15 cellular contexts compared by ENCODE assay signal in genomic region chr3:186915808-186916796, GRCh38. TPM values are rescaled to one million over a fixed set of nuclear protein-coding genes. Genes with fewer than 3 reads are reported as not detected.
DNase-seq lines count a peak whose midpoint lies in the region; ATAC-seq and TF ChIP-seq lines count a peak whose summit lies in the region.
"Had no signal": no experiment of that assay in that cellular context is flagged by ENCODE, and none has a peak within 500 bp of the region (broad histone marks: within the 10 kb centered on the region; RNA-seq: fewer than 3 reads in every experiment).

No MANE protein-coding gene starts in this region.

- H3K4me3 ChIP-seq in GM23338 (no peak overlapping the region), neutrophil (ENCODE audit: low read depth in 1 of 2, low read length in 1 of 2) (peak overlapping the region in 1 of 2 experiments; percentile 25), brain microvascular endothelial cell (ENCODE audit: low read depth, low read length) (no peak overlapping the region)
- H3K4me3 ChIP-seq: Peyer's patch had no signal

- no peaks in the 10 kb centered on the region for H3K36me3 Mint-ChIP-seq in GM23338 (ENCODE audit: low read depth)
- H3K36me3 Mint-ChIP-seq in activated naive CD8-positive, alpha-beta T cell treated with anti-CD3 and anti-CD28 coated beads, Interleukin-2, amount 10 ng/mL, durations not matched to agents 7 days and 5 days, result no peaks in the 10 kb centered on the region

- H3K4me2 ChIP-seq in GM23338, result no peak overlapping the region

- H3K9me3 Mint-ChIP-seq in GM23338, result no peaks in the 10 kb centered on the region
- H3K9me3 Mint-ChIP-seq in activated naive CD8-positive, alpha-beta T cell treated with anti-CD3 and anti-CD28 coated beads, Interleukin-2, amount 10 ng/mL, durations not matched to agents 7 days and 5 days, result peaks cover 7% of the 10 kb centered on the region

- H3K27me3 ChIP-seq in GM23338 (ENCODE audit: insufficient read depth) (no peaks in the 10 kb centered on the region), neutrophil (no peaks in the 10 kb centered on the region), brain microvascular endothelial cell (replicated peaks) (no peaks in the 10 kb centered on the region)
- H3K27me3 ChIP-seq: Peyer's patch had no signal

- H3F3A ChIP-seq in GM23338 (replicated peaks; ENCODE audit: low read depth), result no peaks in the 10 kb centered on the region

- H3K36me3 ChIP-seq in GM23338 (ENCODE audit: insufficient read depth), result no peaks in the 10 kb centered on the region
- H3K36me3 ChIP-seq in neutrophil, result no peaks in the 10 kb centered on the region
- no peaks in the 10 kb centered on the region for H3K36me3 ChIP-seq in brain microvascular endothelial cell (replicated peaks)
- H3K36me3 ChIP-seq: Peyer's patch had no signal

- no peak overlapping the region for H3K27ac Mint-ChIP-seq in GM23338
- H3K27ac Mint-ChIP-seq in activated naive CD8-positive, alpha-beta T cell treated with anti-CD3 and anti-CD28 coated beads, Interleukin-2, amount 10 ng/mL, durations not matched to agents 7 days and 5 days, result peak overlapping the region; percentile 77

- intact Hi-C loops in Right ventricle myocardium superior (cut with DNase I), result no loop called here

- no peaks in the 10 kb centered on the region for H3K9me3 ChIP-seq in neutrophil
- H3K9me3 ChIP-seq: Peyer's patch had no signal

- no peak for DNase-seq in GM23338 (ENCODE audit: low spot score)
- peak; percentile 35 for DNase-seq in NCI-H2107 (lab: John Stamatoyannopoulos, UW)
- no peak for DNase-seq in activated naive CD8-positive, alpha-beta T cell treated with anti-CD3 and anti-CD28 coated beads, Interleukin-2, amount 10 ng/mL, durations not matched to agents 7 days and 5 days
- no peak for DNase-seq in stimulated activated CD4-positive, alpha-beta T cell treated with anti-CD3 and anti-CD28 coated beads, Interleukin-15, amount 100 ng/mL, for 24 hours
- no peak for DNase-seq in brain microvascular endothelial cell
- DNase-seq in Right ventricle myocardium superior, result no peak
- DNase-seq: activated CD4-positive, CD25-positive, alpha-beta regulatory T cell; amniotic stem cell; DMS153; NCI-H1694; Peyer's patch; small intestine; stimulated activated CD8-positive, alpha-beta memory T cell treated with anti-CD3 and anti-CD28 coated beads, Interleukin-4, amount 100 ng/mL, for 48 hours had no signal

- no peaks in the 10 kb centered on the region for H3K9me2 ChIP-seq in GM23338 (ENCODE audit: insufficient read depth)

- in situ Hi-C loops in brain microvascular endothelial cell (cut with HindIII; ENCODE audit: low pct_ligation_motif_present, low sequenced_read_pairs), result no loop called here

- H3K4me1 ChIP-seq in GM23338 (ENCODE audit: insufficient read depth) (no peaks in the 10 kb centered on the region), neutrophil (ENCODE audit: control insufficient read depth in 1 of 2, insufficient read depth in 1 of 2, low read depth in 1 of 2, low read length in 1 of 2) (peaks cover 43 to 54% of the 10 kb centered on the region in 2 experiments)
- H3K4me1 ChIP-seq: Peyer's patch had no signal

- peaks cover 3% of the 10 kb centered on the region for H3K27me3 Mint-ChIP-seq in GM23338 (ENCODE audit: insufficient read depth, low read depth, poor library complexity)
- H3K27me3 Mint-ChIP-seq in activated naive CD8-positive, alpha-beta T cell treated with anti-CD3 and anti-CD28 coated beads, Interleukin-2, amount 10 ng/mL, durations not matched to agents 7 days and 5 days, result no peaks in the 10 kb centered on the region

- H4K20me1 ChIP-seq in GM23338 (replicated peaks; ENCODE audit: insufficient read depth), result no peaks in the 10 kb centered on the region

- no peaks in the 10 kb centered on the region for H3K79me2 ChIP-seq in GM23338 (replicated peaks; ENCODE audit: insufficient read depth)

- no peak overlapping the region for H3K4me3 Mint-ChIP-seq in GM23338
- peak overlapping the region; percentile 45 for H3K4me3 Mint-ChIP-seq in activated naive CD8-positive, alpha-beta T cell treated with anti-CD3 and anti-CD28 coated beads, Interleukin-2, amount 10 ng/mL, durations not matched to agents 7 days and 5 days

- TF ChIP-seq CTCF in GM23338 (conservative IDR thresholded peaks at IDR 0.05; ENCODE audit: low read depth in 2 of 2), result no peak
- no peak for TF ChIP-seq CTCF in neutrophil (IDR thresholded peaks at IDR 0.05)
- TF ChIP-seq CTCF in brain microvascular endothelial cell (IDR thresholded peaks at IDR 0.05; ENCODE audit: low read depth, low read length, missing control alignments), result no peak

- POLR2A ChIA-PET in activated naive CD8-positive, alpha-beta T cell treated with anti-CD3 and anti-CD28 coated beads, Interleukin-2, amount 10 ng/mL, durations not matched to agents 7 days and 5 days (lab: Charles Lee), result interaction anchor here (0.8 to 1.5 kb wide), 3 partner anchors 15 to 112 kb away, joined by 3 to 6 read pairs (median 5); partner anchors contain the start of gene ST6GAL1

- H3K4me1 Mint-ChIP-seq in GM23338, result no peaks in the 10 kb centered on the region
- H3K4me1 Mint-ChIP-seq in activated naive CD8-positive, alpha-beta T cell treated with anti-CD3 and anti-CD28 coated beads, Interleukin-2, amount 10 ng/mL, durations not matched to agents 7 days and 5 days, result peaks cover 31% of the 10 kb centered on the region

- no peak overlapping the region for H3K27ac ChIP-seq in GM23338 (ENCODE audit: low read depth)
- H3K27ac ChIP-seq in neutrophil, result peak overlapping the region; percentile 69
- H3K27ac ChIP-seq in brain microvascular endothelial cell, result no peak overlapping the region
- H3K27ac ChIP-seq: Peyer's patch had no signal

- ATAC-seq in GM23338 (no peak), GM19035 (IDR thresholded peaks at IDR 0.05; ENCODE audit: unreplicated experiment) (no peak), Right ventricle myocardium superior (ENCODE audit: poor library complexity) (no peak)
- peak; percentile 64 for ATAC-seq in activated naive CD8-positive, alpha-beta T cell treated with anti-CD3 and anti-CD28 coated beads, Interleukin-2, amount 10 ng/mL, durations not matched to agents 7 days and 5 days (ENCODE audit: low read depth)

- H2AFZ ChIP-seq in GM23338, result 0 out of 2 replicates have a peak overlapping the region, but pooled peaks have one; percentile 49

TF ChIP-seq in GM23338, 12 proteins besides CTCF, POLR2A, EP300 and RAD21 (continues in another document):
- no peak for TF ChIP-seq ETS1 (IDR thresholded peaks at IDR 0.05)
- no peak for TF ChIP-seq REST (IDR thresholded peaks at IDR 0.05; ENCODE audit: unreplicated experiment)
- no peak for TF ChIP-seq ZNF331 (CRISPR knock-in tag; IDR thresholded peaks at IDR 0.05; ENCODE audit: low read depth)
- no peak for TF ChIP-seq JUNB (IDR thresholded peaks at IDR 0.05; ENCODE audit: unreplicated experiment)
- TF ChIP-seq ZNF114 (CRISPR knock-in tag; IDR thresholded peaks at IDR 0.05), result no peak
- TF ChIP-seq STAT1 (IDR thresholded peaks at IDR 0.05; ENCODE audit: unreplicated experiment), result no peak
- no peak for TF ChIP-seq EZH2 (IDR thresholded peaks at IDR 0.05; ENCODE audit: low read depth, unreplicated experiment)
- TF ChIP-seq POLR2AphosphoS5 (IDR thresholded peaks at IDR 0.05; ENCODE audit: low read depth), result no peak

RNA-seq across cellular contexts. Expression of gene ST6GAL1, which starts 14.2 kb away (rescaled TPM):
- total RNA-seq in GM23338 (2014; rRNA removed; shearing (Covaris generic)), result 51.6 and 65.1 TPM in 2 replicates
- 13.5 and 17.6 TPM in 2 replicates for polyA plus RNA-seq in GM23338 (2016; fragmentation: Nextera tagmentation; extraction: Ambion mirVana)
- 100 to 1,000 TPM; 142 to 150 TPM for total RNA-seq in activated naive CD8-positive, alpha-beta T cell treated with anti-CD3 and anti-CD28 coated beads, Interleukin-2, amount 10 ng/mL, durations not matched to agents 7 days and 5 days
- total RNA-seq in Right ventricle myocardium superior, result 67.4 TPM
